ENCODE assay signal across 2 cellular contexts in the genomic region with DNA sequence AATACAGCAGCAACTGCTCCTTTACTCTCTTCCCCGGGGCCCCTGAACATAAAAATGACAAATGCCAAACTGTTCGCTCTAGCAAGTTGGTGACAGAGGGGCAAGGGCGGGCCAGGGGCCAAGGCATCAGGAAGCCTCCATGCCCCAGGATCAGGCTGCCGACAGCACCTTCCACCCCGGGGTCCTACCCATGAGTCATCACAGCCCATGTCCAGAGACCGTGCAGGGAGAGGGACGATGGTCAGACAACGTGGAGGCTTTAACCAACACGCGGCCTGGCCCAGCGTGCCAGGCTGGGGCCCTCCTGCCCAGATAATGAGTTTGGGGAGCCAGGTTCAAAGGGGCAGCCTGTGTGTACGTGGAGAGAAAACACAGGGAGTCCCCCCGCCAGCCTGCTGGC.
TF ChIP-seq lines count a peak whose summit lies in the region.

No MANE protein-coding gene starts in this region.

TF ChIP-seq in HEK293, 187 proteins besides CTCF, POLR2A, EP300 and RAD21:
- TF ChIP-seq ZBTB20 (tag by site-specific recombination; IDR thresholded peaks at IDR 0.05) (peak; percentile 41; the same call in 1 of the 2 replicates), ZNF211 (tag by site-specific recombination; IDR thresholded peaks at IDR 0.05; ENCODE audit: low read depth) (no peak)

TF ChIP-seq in H1, 55 proteins besides CTCF, POLR2A, EP300 and RAD21:
- TF ChIP-seq KDM1A (IDR thresholded peaks at IDR 0.05; ENCODE audit: borderline replicate concordance, low read length) (no peak), CREB1 (IDR thresholded peaks at IDR 0.05) (no peak), JUND (IDR thresholded peaks at IDR 0.05; ENCODE audit: low read length) (no peak), USF2 (IDR thresholded peaks at IDR 0.05; ENCODE audit: low read length) (no peak), TBP (IDR thresholded peaks at IDR 0.05; ENCODE audit: low read depth, low read length) (no peak), CEBPB (IDR thresholded peaks at IDR 0.05; ENCODE audit: low read depth, low read length) (no peak), CHD2 (IDR thresholded peaks at IDR 0.05; ENCODE audit: low read length) (no peak), RFX5 (IDR thresholded peaks at IDR 0.05; ENCODE audit: borderline replicate concordance, low read depth, low read length) (no peak), CTBP2 (IDR thresholded peaks at IDR 0.05; ENCODE audit: borderline replicate concordance, insufficient read depth, insufficient read length, low read length) (no peak), CBX8 (IDR thresholded peaks at IDR 0.05; ENCODE audit: borderline replicate concordance, low read depth, low read length) (no peak), CBX5 (IDR thresholded peaks at IDR 0.05; ENCODE audit: low read depth, low read length) (no peak), BCL11A (IDR thresholded peaks at IDR 0.05; ENCODE audit: low read depth in 2 of 2, low read length in 2 of 2) (no peak)
